16 cellular contexts compared by ENCODE assay signal in genomic region chr6:105364243-105364642, GRCh38. TPM values are rescaled to one million over a fixed set of nuclear protein-coding genes. Genes with fewer than 3 reads are reported as not detected.
A peak's percentile ranks its signal among the peaks of the same experiment; 100 is the strongest.
DNase-seq lines count a peak whose midpoint lies in the region; ATAC-seq and TF ChIP-seq lines count a peak whose summit lies in the region.
"Had no signal": no experiment of that assay in that cellular context is flagged by ENCODE, and none has a peak within 500 bp of the region (broad histone marks: within the 10 kb centered on the region; RNA-seq: fewer than 3 reads in every experiment).

No MANE protein-coding gene starts in this region.

- intact Hi-C loops in aorta (cut with DNase I) = no loop called here

- H3K27ac ChIP-seq in skeletal muscle tissue (ENCODE audit: low read depth, low read length) = peak overlapping the region; percentile 37
- no peak overlapping the region for H3K27ac ChIP-seq in aorta (ENCODE audit: low read depth in 1 of 2, low read length in 2 of 2)
- H3K27ac ChIP-seq: KMS-11 had no signal

- no peak overlapping the region for H3K4me3 Mint-ChIP-seq in activated CD4-positive, alpha-beta memory T cell treated with anti-CD3 and anti-CD28 coated beads, Interleukin-2, amount 10 ng/mL, durations not matched to agents 7 days and 5 days
- H3K4me3 Mint-ChIP-seq in glutamatergic neuron (ENCODE audit: unreplicated experiment) = no peak overlapping the region
- no peak overlapping the region for H3K4me3 Mint-ChIP-seq in activated CD8-positive, alpha-beta T cell treated with anti-CD3 and anti-CD28 coated beads, Interleukin-2, amount 10 ng/mL, durations not matched to agents 7 days and 5 days
- H3K4me3 Mint-ChIP-seq: memory B cell, T-cell had no signal

- no peaks in the 10 kb centered on the region for H3K27me3 Mint-ChIP-seq in activated CD4-positive, alpha-beta memory T cell treated with anti-CD3 and anti-CD28 coated beads, Interleukin-2, amount 10 ng/mL, durations not matched to agents 7 days and 5 days
- H3K27me3 Mint-ChIP-seq in glutamatergic neuron (ENCODE audit: unreplicated experiment) = peaks cover 4% of the 10 kb centered on the region
- no peaks in the 10 kb centered on the region for H3K27me3 Mint-ChIP-seq in activated CD8-positive, alpha-beta T cell treated with anti-CD3 and anti-CD28 coated beads, Interleukin-2, amount 10 ng/mL, durations not matched to agents 7 days and 5 days (ENCODE audit: low read depth)
- H3K27me3 Mint-ChIP-seq: memory B cell, T-cell had no signal

- H3K4me3 ChIP-seq in skeletal muscle tissue (ENCODE audit: low read length in 3 of 3) (peak overlapping the region in 1 of 3 donors; percentile 8), aorta (ENCODE audit: low read length in 2 of 2) (no peak overlapping the region), HAP-1 (no peak overlapping the region)

- H3K9ac ChIP-seq in skeletal muscle tissue (ENCODE audit: low read depth in 1 of 3, low read length in 3 of 3) = peak overlapping the region in 2 of 3 donors; percentile 4 to 55
- H3K9ac ChIP-seq: KMS-11 had no signal

- peak; percentile 44 for DNase-seq in HT1080 (ENCODE audit: low read depth)
- DNase-seq in activated CD4-positive, alpha-beta memory T cell treated with anti-CD3 and anti-CD28 coated beads, Interleukin-2, amount 10 ng/mL, durations not matched to agents 7 days and 5 days = peak; percentile 50
- DNase-seq in glutamatergic neuron = no peak
- DNase-seq in GF-D8 (lab: John Stamatoyannopoulos, UW) = no peak
- no peak for DNase-seq in aorta
- no peak for DNase-seq in activated CD8-positive, alpha-beta T cell treated with anti-CD3 and anti-CD28 coated beads, Interleukin-2, amount 10 ng/mL, durations not matched to agents 7 days and 5 days
- DNase-seq in HAP-1 (ENCODE audit: low spot score in 2 of 2) = no peak
- DNase-seq: activated CD4-positive, alpha-beta T cell treated with anti-CD3 and anti-CD28 coated beads for 1 hour; DND-41; NCI-H1417 treated with DMSO at 0.1 percent for 48 hours; NCI-H446; substantia nigra had no signal

- POLR2A ChIA-PET in activated CD4-positive, alpha-beta memory T cell treated with anti-CD3 and anti-CD28 coated beads, Interleukin-2, amount 10 ng/mL, durations not matched to agents 7 days and 5 days (lab: Charles Lee) = no interaction called here
- POLR2A ChIA-PET in activated CD8-positive, alpha-beta T cell treated with anti-CD3 and anti-CD28 coated beads, Interleukin-2, amount 10 ng/mL, durations not matched to agents 7 days and 5 days (lab: Charles Lee) = no interaction called here

- H3K9me3 ChIP-seq in skeletal muscle tissue (ENCODE audit: control insufficient read depth in 3 of 3, low read length in 3 of 3) (no peaks in the 10 kb centered on the region), aorta (ENCODE audit: control insufficient read depth, low read length) (no peaks in the 10 kb centered on the region), HAP-1 (no peaks in the 10 kb centered on the region)

- H3K36me3 Mint-ChIP-seq in activated CD4-positive, alpha-beta memory T cell treated with anti-CD3 and anti-CD28 coated beads, Interleukin-2, amount 10 ng/mL, durations not matched to agents 7 days and 5 days (ENCODE audit: low read depth) = peaks cover 54% of the 10 kb centered on the region
- H3K36me3 Mint-ChIP-seq in glutamatergic neuron (ENCODE audit: unreplicated experiment) = peaks cover 7% of the 10 kb centered on the region
- peaks cover 46% of the 10 kb centered on the region for H3K36me3 Mint-ChIP-seq in activated CD8-positive, alpha-beta T cell treated with anti-CD3 and anti-CD28 coated beads, Interleukin-2, amount 10 ng/mL, durations not matched to agents 7 days and 5 days (ENCODE audit: low read depth)

- peaks cover 27% of the 10 kb centered on the region for H3K4me1 Mint-ChIP-seq in activated CD4-positive, alpha-beta memory T cell treated with anti-CD3 and anti-CD28 coated beads, Interleukin-2, amount 10 ng/mL, durations not matched to agents 7 days and 5 days
- H3K4me1 Mint-ChIP-seq in glutamatergic neuron (ENCODE audit: low read depth, unreplicated experiment) = peaks cover 26% of the 10 kb centered on the region
- H3K4me1 Mint-ChIP-seq in activated CD8-positive, alpha-beta T cell treated with anti-CD3 and anti-CD28 coated beads, Interleukin-2, amount 10 ng/mL, durations not matched to agents 7 days and 5 days (ENCODE audit: low read depth) = peaks cover 12% of the 10 kb centered on the region
- H3K4me1 Mint-ChIP-seq: memory B cell had no signal

- H3K36me3 ChIP-seq in skeletal muscle tissue (ENCODE audit: control insufficient read depth in 3 of 3, insufficient read depth in 3 of 3, low read length in 3 of 3) (peaks cover 7 to 34% (median 25%) of the 10 kb centered on the region in 3 donors), aorta (ENCODE audit: control insufficient read depth in 1 of 2, insufficient read depth in 2 of 2, low read length in 1 of 2) (peaks cover 0 to 3% of the 10 kb centered on the region in 2 donors), HAP-1 (replicated peaks) (peaks cover 16% of the 10 kb centered on the region)

- no peaks in the 10 kb centered on the region for H3K9me3 Mint-ChIP-seq in activated CD4-positive, alpha-beta memory T cell treated with anti-CD3 and anti-CD28 coated beads, Interleukin-2, amount 10 ng/mL, durations not matched to agents 7 days and 5 days
- H3K9me3 Mint-ChIP-seq in glutamatergic neuron (ENCODE audit: unreplicated experiment) = no peaks in the 10 kb centered on the region
- no peaks in the 10 kb centered on the region for H3K9me3 Mint-ChIP-seq in activated CD8-positive, alpha-beta T cell treated with anti-CD3 and anti-CD28 coated beads, Interleukin-2, amount 10 ng/mL, durations not matched to agents 7 days and 5 days (ENCODE audit: insufficient read depth)
- H3K9me3 Mint-ChIP-seq: memory B cell, T-cell had no signal

- 89 to 91% methylated on average over 11 of the region's 11 CpGs for WGBS in aorta, 2 donors

- H3K27ac Mint-ChIP-seq in activated CD4-positive, alpha-beta memory T cell treated with anti-CD3 and anti-CD28 coated beads, Interleukin-2, amount 10 ng/mL, durations not matched to agents 7 days and 5 days = peak overlapping the region; percentile 58
- peak overlapping the region; percentile 90 for H3K27ac Mint-ChIP-seq in glutamatergic neuron (ENCODE audit: unreplicated experiment)
- no peak overlapping the region for H3K27ac Mint-ChIP-seq in activated CD8-positive, alpha-beta T cell treated with anti-CD3 and anti-CD28 coated beads, Interleukin-2, amount 10 ng/mL, durations not matched to agents 7 days and 5 days
- H3K27ac Mint-ChIP-seq: memory B cell had no signal

- H3K4me1 ChIP-seq in skeletal muscle tissue (ENCODE audit: control insufficient read depth in 3 of 3, insufficient read depth in 3 of 3, low read length in 3 of 3) = peaks cover 14 to 26% (median 26%) of the 10 kb centered on the region in 3 donors
- H3K4me1 ChIP-seq in aorta (ENCODE audit: control insufficient read depth in 1 of 2, insufficient read depth in 2 of 2, low read length in 2 of 2) = no peaks in the 10 kb centered on the region
- H3K4me1 ChIP-seq in HAP-1 = no peaks in the 10 kb centered on the region

- in situ Hi-C loops in HAP-1 (cut with MboI; ENCODE audit: low sequenced_read_pairs) = no loop called here

- CTCF ChIA-PET in activated CD4-positive, alpha-beta memory T cell treated with anti-CD3 and anti-CD28 coated beads, Interleukin-2, amount 10 ng/mL, durations not matched to agents 7 days and 5 days (lab: Charles Lee) = interaction anchor here (1.1 to 2.4 kb wide), 4 partner anchors 19 to 277 kb away, joined by 3 to 6 read pairs (median 5); no protein-coding TSS in a partner anchor
- CTCF ChIA-PET in activated CD8-positive, alpha-beta T cell treated with anti-CD3 and anti-CD28 coated beads, Interleukin-2, amount 10 ng/mL, durations not matched to agents 7 days and 5 days (lab: Charles Lee) = interaction anchor here (1.4 to 1.7 kb wide), 3 partner anchors 8 to 277 kb away, joined by 3 to 7 read pairs (median 6); partner anchors contain the start of gene PREP

- TF ChIP-seq CTCF in glutamatergic neuron (IDR thresholded peaks at IDR 0.05; ENCODE audit: partially characterized antibody, unreplicated experiment) = no peak

- ATAC-seq in aorta (ENCODE audit: low FRiP score) = no peak
- no peak for ATAC-seq in activated CD8-positive, alpha-beta T cell treated with anti-CD3 and anti-CD28 coated beads, Interleukin-2, amount 10 ng/mL, durations not matched to agents 7 days and 5 days
- ATAC-seq: T-cell had no signal

- H3K27me3 ChIP-seq in skeletal muscle tissue (ENCODE audit: control insufficient read depth in 3 of 3, insufficient read depth in 3 of 3, low read length in 3 of 3) = no peaks in the 10 kb centered on the region
- H3K27me3 ChIP-seq in aorta (ENCODE audit: control insufficient read depth in 1 of 2, insufficient read depth in 2 of 2, low read length in 1 of 2) = no peaks in the 10 kb centered on the region
- H3K27me3 ChIP-seq in HAP-1 (ENCODE audit: low read depth) = no peaks in the 10 kb centered on the region

RNA-seq across cellular contexts. Expression of gene PREP, which starts 38.6 kb away (rescaled TPM):
- total RNA-seq in HT1080 (2014; rRNA removed; shearing (Covaris generic)) = 25.4 and 42.4 TPM in 2 replicates
- polyA plus RNA-seq in HT1080 (2015; cell fraction: cytosol; rRNA removed) = 45.2 and 53.1 TPM in 2 replicates
- 73.0 and 83.2 TPM in 2 replicates for polyA plus RNA-seq in HT1080 (2015; cell fraction: nucleus; rRNA removed)
- total RNA-seq in activated CD4-positive, alpha-beta memory T cell treated with anti-CD3 and anti-CD28 coated beads, Interleukin-2, amount 10 ng/mL, durations not matched to agents 7 days and 5 days = 10 to 100 TPM; 43.7 to 44.3 TPM
- total RNA-seq in glutamatergic neuron (ENCODE audit: unreplicated experiment) (206 TPM), skeletal muscle tissue (21.4 TPM), aorta (10 to 100 TPM; 20.4 to 21.8 TPM)
- polyA plus RNA-seq in aorta = 10 to 100 TPM; 14.1 to 17.4 TPM
- total RNA-seq in activated CD8-positive, alpha-beta T cell treated with anti-CD3 and anti-CD28 coated beads, Interleukin-2, amount 10 ng/mL, durations not matched to agents 7 days and 5 days = 10 to 100 TPM; 42.8 to 44.1 TPM

Comparison
In these comparisons a context has a peak if more than half of its experiments do, and no peak if none do; other contexts are left out.
1. DNase-seq: peak in HT1080 (single experiment) and activated CD4-positive, alpha-beta memory T cell treated with anti-CD3 and anti-CD28 coated beads, Interleukin-2, amount 10 ng/mL, durations not matched to agents 7 days and 5 days (single experiment); none in glutamatergic neuron (single experiment), GF-D8 (single experiment), aorta (0 of 2), activated CD8-positive, alpha-beta T cell treated with anti-CD3 and anti-CD28 coated beads, Interleukin-2, amount 10 ng/mL, durations not matched to agents 7 days and 5 days (single experiment) and HAP-1 (0 of 2).